In the genomic region with DNA sequence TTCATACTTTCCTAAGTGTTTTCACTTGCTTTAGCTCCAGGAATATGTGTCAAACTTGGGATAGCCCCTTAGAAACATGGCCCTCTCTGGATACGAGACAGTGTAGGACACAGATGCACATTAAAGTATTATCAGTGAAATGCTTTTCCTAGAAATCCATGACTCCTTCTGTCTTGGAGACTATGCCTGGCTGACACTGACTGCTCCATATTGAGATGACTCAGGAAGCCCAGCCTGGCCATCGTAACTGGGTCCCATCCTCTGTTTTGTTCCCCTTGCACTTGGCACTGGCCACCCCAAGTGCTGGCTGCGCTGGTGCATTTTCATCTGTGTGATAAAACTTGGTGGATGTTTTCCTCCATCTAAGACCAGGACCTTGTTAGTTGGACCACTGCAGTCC, we compare ENCODE assay signal across 1 cellular context.
TF ChIP-seq lines count a peak whose summit lies in the region.

No MANE protein-coding gene starts in this region.

TF ChIP-seq in IMR-90, 13 proteins besides CTCF, POLR2A, EP300 and RAD21:
- TF ChIP-seq BHLHE40 (IDR thresholded peaks at IDR 0.05; ENCODE audit: low read depth, low read length) (no peak), MXI1 (IDR thresholded peaks at IDR 0.05; ENCODE audit: borderline replicate concordance, low read depth, low read length) (no peak), SMC3 (IDR thresholded peaks at IDR 0.05; ENCODE audit: low read depth, low read length) (no peak), MAZ (IDR thresholded peaks at IDR 0.05; ENCODE audit: borderline replicate concordance, low read depth, low read length) (no peak), MAFK (IDR thresholded peaks at IDR 0.05; ENCODE audit: low read depth, low read length) (no peak), FOS (IDR thresholded peaks at IDR 0.05; ENCODE audit: low read depth, low read length) (no peak), USF2 (IDR thresholded peaks at IDR 0.05; ENCODE audit: low read depth, low read length) (no peak), CHD1 (IDR thresholded peaks at IDR 0.05; ENCODE audit: low read depth, low read length) (no peak), CEBPB (IDR thresholded peaks at IDR 0.05; ENCODE audit: low read depth, low read length) (no peak), RFX5 (IDR thresholded peaks at IDR 0.05; ENCODE audit: low read depth, low read length) (no peak), RCOR1 (IDR thresholded peaks at IDR 0.05; ENCODE audit: insufficient replicate concordance, low read length) (no peak), NFE2L2 (IDR thresholded peaks at IDR 0.05; ENCODE audit: low read depth, low read length) (no peak)
- TF ChIP-seq, protein P1, sequence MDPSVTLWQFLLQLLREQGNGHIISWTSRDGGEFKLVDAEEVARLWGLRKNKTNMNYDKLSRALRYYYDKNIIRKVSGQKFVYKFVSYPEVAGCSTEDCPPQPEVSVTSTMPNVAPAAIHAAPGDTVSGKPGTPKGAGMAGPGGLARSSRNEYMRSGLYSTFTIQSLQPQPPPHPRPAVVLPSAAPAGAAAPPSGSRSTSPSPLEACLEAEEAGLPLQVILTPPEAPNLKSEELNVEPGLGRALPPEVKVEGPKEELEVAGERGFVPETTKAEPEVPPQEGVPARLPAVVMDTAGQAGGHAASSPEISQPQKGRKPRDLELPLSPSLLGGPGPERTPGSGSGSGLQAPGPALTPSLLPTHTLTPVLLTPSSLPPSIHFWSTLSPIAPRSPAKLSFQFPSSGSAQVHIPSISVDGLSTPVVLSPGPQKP (IDR thresholded peaks at IDR 0.05; ENCODE audit: borderline replicate concordance, low read depth, low read length): no peak
TF ChIP-seq in IMR-90: peak in this region for 0.
